In genomic region chr5:138544171-138545134, GRCh38 we compare ENCODE assay signal across 8 cellular contexts. TPM values are rescaled to one million over a fixed set of nuclear protein-coding genes. Genes with fewer than 3 reads are reported as not detected.
DNase-seq lines count a peak whose midpoint lies in the region; ATAC-seq and TF ChIP-seq lines count a peak whose summit lies in the region.

No MANE protein-coding gene starts in this region.

- peaks cover 16% of the 10 kb centered on the region for H3K36me3 Mint-ChIP-seq in activated naive CD4-positive, alpha-beta T cell treated with anti-CD3 and anti-CD28 coated beads, Interleukin-2, amount 50 U/mL, for 24 hours
- H3K36me3 Mint-ChIP-seq in stimulated activated memory B cell treated with anti-CD40 and anti-IgM and Interleukin-4, amounts not matched to agents 10 μg/mL and 1 μg/mL and 100 μg/mL, for 72 hours, result peaks cover 20% of the 10 kb centered on the region

- TF ChIP-seq CTCF in heart right ventricle (IDR thresholded peaks at IDR 0.05), result no peak

- H3K27ac Mint-ChIP-seq in activated naive CD4-positive, alpha-beta T cell treated with anti-CD3 and anti-CD28 coated beads, Interleukin-2, amount 50 U/mL, for 24 hours, result peak overlapping the region; percentile 100
- H3K27ac Mint-ChIP-seq in stimulated activated memory B cell treated with anti-CD40 and anti-IgM and Interleukin-4, amounts not matched to agents 10 μg/mL and 1 μg/mL and 100 μg/mL, for 72 hours, result peak overlapping the region; percentile 100

- H3K27me3 ChIP-seq in heart right ventricle, result no peaks in the 10 kb centered on the region

- DNase-seq in heart right ventricle, result no peak
- no peak for DNase-seq in cardiac septum (ENCODE audit: low spot score)

- H3K27ac ChIP-seq in heart right ventricle, result peak overlapping the region in 9 of 10 donors; percentile 91 to 99 (median 97)

- H3K4me1 ChIP-seq in heart right ventricle, result peaks cover 13 to 78% (median 57%) of the 10 kb centered on the region in 9 donors

- peaks cover 73% of the 10 kb centered on the region for H3K4me1 Mint-ChIP-seq in activated naive CD4-positive, alpha-beta T cell treated with anti-CD3 and anti-CD28 coated beads, Interleukin-2, amount 50 U/mL, for 24 hours
- peaks cover 78% of the 10 kb centered on the region for H3K4me1 Mint-ChIP-seq in stimulated activated memory B cell treated with anti-CD40 and anti-IgM and Interleukin-4, amounts not matched to agents 10 μg/mL and 1 μg/mL and 100 μg/mL, for 72 hours

- H3K4me3 ChIP-seq in heart right ventricle (peak overlapping the region; percentile 67 to 99 (median 92)), iPS-18c (ENCODE audit: insufficient read depth, low read depth, low read length) (peak overlapping the region; percentile 90)

- intact Hi-C loops in heart right ventricle (cut with DNase I), result loop anchor here in 3 of 10 donors (2.0 to 10.0 kb wide), 3 partner anchors 30 to 92 kb away; partner anchors contain the start of genes EGR1 (in 1 of the 3) and HSPA9 (in 1 of the 3)
- intact Hi-C loops in cardiac septum (cut with DNase I), result loop anchor here (5.0 kb wide), 1 partner anchor 52 kb away; no protein-coding TSS in a partner anchor

- H3K4me3 Mint-ChIP-seq in activated naive CD4-positive, alpha-beta T cell treated with anti-CD3 and anti-CD28 coated beads, Interleukin-2, amount 50 U/mL, for 24 hours, result peak overlapping the region; percentile 100
- H3K4me3 Mint-ChIP-seq in stimulated activated memory B cell treated with anti-CD40 and anti-IgM and Interleukin-4, amounts not matched to agents 10 μg/mL and 1 μg/mL and 100 μg/mL, for 72 hours, result peak overlapping the region; percentile 97

- no peaks in the 10 kb centered on the region for H3K9me3 ChIP-seq in heart right ventricle
- H3K9me3 ChIP-seq in iPS-18c (ENCODE audit: control insufficient read depth, insufficient read depth, low read length), result no peaks in the 10 kb centered on the region

- H3K27me3 Mint-ChIP-seq in activated naive CD4-positive, alpha-beta T cell treated with anti-CD3 and anti-CD28 coated beads, Interleukin-2, amount 50 U/mL, for 24 hours, result no peaks in the 10 kb centered on the region
- no peaks in the 10 kb centered on the region for H3K27me3 Mint-ChIP-seq in stimulated activated memory B cell treated with anti-CD40 and anti-IgM and Interleukin-4, amounts not matched to agents 10 μg/mL and 1 μg/mL and 100 μg/mL, for 72 hours

- ATAC-seq in heart right ventricle, result no peak
- ATAC-seq in stimulated activated memory B cell treated with anti-CD40 and anti-IgM and Interleukin-4, amounts not matched to agents 10 μg/mL and 1 μg/mL and 100 μg/mL, for 72 hours, result no peak
- ATAC-seq in HG02884 (IDR thresholded peaks at IDR 0.05; ENCODE audit: unreplicated experiment), result no peak
- ATAC-seq in GM18861 (IDR thresholded peaks at IDR 0.05; ENCODE audit: unreplicated experiment), result no peak
- ATAC-seq in HG02623 (IDR thresholded peaks at IDR 0.05; ENCODE audit: unreplicated experiment), result no peak

- 47 to 52% methylated on average over 17 of the region's 17 CpGs for WGBS in heart right ventricle, 2 donors

- no peaks in the 10 kb centered on the region for H3K9me3 Mint-ChIP-seq in activated naive CD4-positive, alpha-beta T cell treated with anti-CD3 and anti-CD28 coated beads, Interleukin-2, amount 50 U/mL, for 24 hours
- H3K9me3 Mint-ChIP-seq in stimulated activated memory B cell treated with anti-CD40 and anti-IgM and Interleukin-4, amounts not matched to agents 10 μg/mL and 1 μg/mL and 100 μg/mL, for 72 hours, result no peaks in the 10 kb centered on the region

- H3K36me3 ChIP-seq in heart right ventricle, result peaks cover 0 to 12% (median 0%) of the 10 kb centered on the region in 9 donors

RNA-seq across cellular contexts. Expression of gene ETF1, which starts 1.4 kb away (rescaled TPM):
- total RNA-seq in heart right ventricle (100 to 1,000 TPM in 1 of 10 donors, 10 to 100 TPM in 9; 73.5 to 113 (median 83.9) TPM), cardiac septum (86.8 TPM)
- 10 to 100 TPM; 17.9 to 52.3 TPM for polyA plus RNA-seq in heart right ventricle

RNA-seq across cellular contexts. Expression of gene HSPA9, which starts 30.7 kb away (rescaled TPM):
- total RNA-seq in heart right ventricle, result 100 to 1,000 TPM; 246 to 415 (median 324) TPM
- 100 to 1,000 TPM in 1 of 2 donors, 10 to 100 TPM in 1; 82.9 to 240 TPM for polyA plus RNA-seq in heart right ventricle
- total RNA-seq in cardiac septum, result 274 TPM
